10 cellular contexts compared by ENCODE assay signal in genomic region chrX:38048886-38049285, GRCh38. TPM values are rescaled to one million over a fixed set of nuclear protein-coding genes. Genes with fewer than 3 reads are reported as not detected.
"Had no signal": no experiment of that assay in that cellular context is flagged by ENCODE, and none has a peak within 500 bp of the region (broad histone marks: within the 10 kb centered on the region; RNA-seq: fewer than 3 reads in every experiment).

No MANE protein-coding gene starts in this region.

- DNase-seq: GM23248, GOT3, H7, H9, HCEC 1CT, HFFc6 had no signal

- H3K4me3 Mint-ChIP-seq: GM23338, H9, HFFc6 had no signal

- H3K4me2 ChIP-seq: GM23338 had no signal

- H3K27ac ChIP-seq: GM23248 had no signal

- H2AFZ ChIP-seq: GM23248, GM23338 had no signal

- H3K27ac Mint-ChIP-seq: GM23338, H9, HFFc6 had no signal

- H3K9me3 Mint-ChIP-seq: GM23338, HFFc6 had no signal

- ATAC-seq: GM23338, HCT116 had no signal

- H3K4me1 ChIP-seq: HAP-1 had no signal

- H3K4me1 Mint-ChIP-seq: GM23338, H9 had no signal

- H3K9ac ChIP-seq: GM23248 had no signal

- H3K4me3 ChIP-seq: GM23248, GM23338, HAP-1 had no signal

- H3K36me3 ChIP-seq: HAP-1 had no signal

- FAIRE-seq: H54 had no signal

- H3K9me3 ChIP-seq: HAP-1 had no signal

RNA-seq across cellular contexts. Expression of gene SYTL5, which starts 42.5 kb away (rescaled TPM):
- total RNA-seq: GM23248 had no signal
- polyA plus RNA-seq: GM23248 had no signal
